ENCODE assay signal across 8 cellular contexts in the genomic region with DNA sequence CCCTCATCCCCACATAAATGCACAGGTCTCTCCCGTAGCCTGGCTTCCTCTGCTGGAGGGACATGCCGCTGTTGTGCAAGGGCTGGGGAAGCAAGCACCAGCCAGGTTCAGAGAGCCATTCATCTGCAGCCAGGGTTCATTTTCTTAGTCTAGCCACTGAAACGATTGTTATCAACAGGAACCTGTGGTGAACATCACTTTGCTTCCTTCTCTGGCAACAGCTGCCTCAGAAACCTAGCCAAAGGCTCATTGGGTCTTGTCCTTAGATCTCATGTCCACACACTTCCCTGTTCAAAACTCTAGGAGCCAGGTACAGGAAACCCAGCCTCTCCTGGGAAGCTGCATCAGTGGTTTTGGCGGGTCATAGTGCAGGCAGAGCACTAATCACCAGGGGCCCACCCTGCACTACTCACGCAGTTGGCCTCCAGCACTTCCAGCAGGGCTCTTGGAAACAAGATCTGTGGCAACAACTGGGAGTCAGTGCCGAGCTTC. TPM values are rescaled to one million over a fixed set of nuclear protein-coding genes. Genes with fewer than 3 reads are reported as not detected.
DNase-seq lines count a peak whose midpoint lies in the region; ATAC-seq and TF ChIP-seq lines count a peak whose summit lies in the region.

No MANE protein-coding gene starts in this region.

- CTCF ChIA-PET in WTC11 (lab: Charles Lee), result interaction anchor here (1.8 kb wide), 1 partner anchor 22 kb away, joined by 7 read pairs; no protein-coding TSS in a partner anchor

- TF ChIP-seq CTCF in WTC11 (IDR thresholded peaks at IDR 0.05) (no peak), fibroblast of villous mesenchyme (IDR thresholded peaks at IDR 0.05; ENCODE audit: insufficient read depth, low read depth, low read length) (no peak)

- H3K27ac ChIP-seq in aorta (ENCODE audit: low read depth in 1 of 2, low read length in 2 of 2), result no peak overlapping the region

- H3K27me3 Mint-ChIP-seq in WTC11 (ENCODE audit: low read depth), result no peaks in the 10 kb centered on the region

- 75 to 79% methylated on average over 6 of the region's 6 CpGs for WGBS in aorta, 2 donors

- H3K36me3 ChIP-seq in aorta (ENCODE audit: control insufficient read depth in 1 of 2, insufficient read depth in 2 of 2, low read length in 1 of 2), result peaks cover 0 to 3% of the 10 kb centered on the region in 2 donors

- H3K4me3 Mint-ChIP-seq in WTC11, result no peak overlapping the region

- H3K4me3 ChIP-seq in fibroblast of villous mesenchyme (ENCODE audit: low read depth, low read length) (no peak overlapping the region), aorta (ENCODE audit: low read length in 2 of 2) (no peak overlapping the region)

- peaks cover 14% of the 10 kb centered on the region; the same call in 1 of the 2 replicates for H3K36me3 Mint-ChIP-seq in WTC11

- DNase-seq in activated CD4-positive, CD25-positive, alpha-beta regulatory T cell (lab: John Stamatoyannopoulos, UW), result no peak
- no peak for DNase-seq in WTC11 (ENCODE audit: low spot score)
- peak; percentile 48 for DNase-seq in fibroblast of villous mesenchyme (ENCODE audit: low read depth)
- DNase-seq in aorta, result peak in 1 of 2 donors; percentile 78
- no peak for DNase-seq in DMS 273 treated with DMSO at 0.1 percent for 48 hours (lab: John Stamatoyannopoulos, UW)
- no peak for DNase-seq in D341Med (ENCODE audit: low spot score)

- H3K27ac Mint-ChIP-seq in WTC11, result peak overlapping the region; percentile 70

- H3K4me1 ChIP-seq in aorta (ENCODE audit: control insufficient read depth in 1 of 2, insufficient read depth in 2 of 2, low read length in 2 of 2), result no peaks in the 10 kb centered on the region

- no peaks in the 10 kb centered on the region for H3K27me3 ChIP-seq in aorta (ENCODE audit: control insufficient read depth in 1 of 2, insufficient read depth in 2 of 2, low read length in 1 of 2)

- ATAC-seq in activated CD4-positive, CD25-positive, alpha-beta regulatory T cell treated with anti-CD3 and anti-CD28 coated beads, Interleukin-2, amount 50 U/mL, for 24 hours, result peak; percentile 28 to 30
- ATAC-seq in HG03139 (IDR thresholded peaks at IDR 0.05; ENCODE audit: unreplicated experiment) (peak; percentile 64), WTC11 (no peak; the same call in 1 of the 2 replicates), aorta (ENCODE audit: low FRiP score) (peak; percentile 75)

- POLR2A ChIA-PET in WTC11 (lab: Charles Lee), result no interaction called here

- H3K4me1 Mint-ChIP-seq in WTC11, result peaks cover 20% of the 10 kb centered on the region

- intact Hi-C loops in aorta (cut with DNase I), result no loop called here

- no peaks in the 10 kb centered on the region for H3K9me3 ChIP-seq in aorta (ENCODE audit: control insufficient read depth, low read length)

- H3K9me3 Mint-ChIP-seq in WTC11, result no peaks in the 10 kb centered on the region

TF ChIP-seq in WTC11, 78 proteins besides CTCF, POLR2A, EP300 and RAD21:
- TF ChIP-seq SP1 (CRISPR knock-in tag; conservative IDR thresholded peaks at IDR 0.05) (no peak), CBFB (CRISPR knock-in tag; IDR thresholded peaks at IDR 0.05; ENCODE audit: low read depth) (no peak), CREB1 (CRISPR knock-in tag; IDR thresholded peaks at IDR 0.05) (no peak), ZNF138 (CRISPR knock-in tag; conservative IDR thresholded peaks at IDR 0.05) (no peak), TEAD4 (CRISPR knock-in tag; IDR thresholded peaks at IDR 0.05) (no peak), GRHL2 (CRISPR knock-in tag; IDR thresholded peaks at IDR 0.05; ENCODE audit: insufficient replicate concordance, severe bottlenecking) (no peak), ZNF423 (CRISPR knock-in tag; IDR thresholded peaks at IDR 0.05) (no peak)
- TF ChIP-seq, protein P1, sequence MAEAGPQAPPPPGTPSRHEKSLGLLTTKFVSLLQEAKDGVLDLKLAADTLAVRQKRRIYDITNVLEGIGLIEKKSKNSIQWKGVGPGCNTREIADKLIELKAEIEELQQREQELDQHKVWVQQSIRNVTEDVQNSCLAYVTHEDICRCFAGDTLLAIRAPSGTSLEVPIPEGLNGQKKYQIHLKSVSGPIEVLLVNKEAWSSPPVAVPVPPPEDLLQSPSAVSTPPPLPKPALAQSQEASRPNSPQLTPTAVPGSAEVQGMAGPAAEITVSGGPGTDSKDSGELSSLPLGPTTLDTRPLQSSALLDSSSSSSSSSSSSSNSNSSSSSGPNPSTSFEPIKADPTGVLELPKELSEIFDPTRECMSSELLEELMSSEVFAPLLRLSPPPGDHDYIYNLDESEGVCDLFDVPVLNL (CRISPR knock-in tag; IDR thresholded peaks at IDR 0.05; ENCODE audit: borderline replicate concordance, low read depth), result no peak
- TF ChIP-seq, protein P2, sequence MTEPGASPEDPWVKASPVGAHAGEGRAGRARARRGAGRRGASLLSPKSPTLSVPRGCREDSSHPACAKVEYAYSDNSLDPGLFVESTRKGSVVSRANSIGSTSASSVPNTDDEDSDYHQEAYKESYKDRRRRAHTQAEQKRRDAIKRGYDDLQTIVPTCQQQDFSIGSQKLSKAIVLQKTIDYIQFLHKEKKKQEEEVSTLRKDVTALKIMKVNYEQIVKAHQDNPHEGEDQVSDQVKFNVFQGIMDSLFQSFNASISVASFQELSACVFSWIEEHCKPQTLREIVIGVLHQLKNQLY (CRISPR knock-in tag; IDR thresholded peaks at IDR 0.05), result no peak
- TF ChIP-seq, protein P3, sequence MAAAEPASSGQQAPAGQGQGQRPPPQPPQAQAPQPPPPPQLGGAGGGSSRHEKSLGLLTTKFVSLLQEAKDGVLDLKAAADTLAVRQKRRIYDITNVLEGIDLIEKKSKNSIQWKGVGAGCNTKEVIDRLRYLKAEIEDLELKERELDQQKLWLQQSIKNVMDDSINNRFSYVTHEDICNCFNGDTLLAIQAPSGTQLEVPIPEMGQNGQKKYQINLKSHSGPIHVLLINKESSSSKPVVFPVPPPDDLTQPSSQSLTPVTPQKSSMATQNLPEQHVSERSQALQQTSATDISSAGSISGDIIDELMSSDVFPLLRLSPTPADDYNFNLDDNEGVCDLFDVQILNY (CRISPR knock-in tag; IDR thresholded peaks at IDR 0.05), result no peak
- TF ChIP-seq, protein P4, sequence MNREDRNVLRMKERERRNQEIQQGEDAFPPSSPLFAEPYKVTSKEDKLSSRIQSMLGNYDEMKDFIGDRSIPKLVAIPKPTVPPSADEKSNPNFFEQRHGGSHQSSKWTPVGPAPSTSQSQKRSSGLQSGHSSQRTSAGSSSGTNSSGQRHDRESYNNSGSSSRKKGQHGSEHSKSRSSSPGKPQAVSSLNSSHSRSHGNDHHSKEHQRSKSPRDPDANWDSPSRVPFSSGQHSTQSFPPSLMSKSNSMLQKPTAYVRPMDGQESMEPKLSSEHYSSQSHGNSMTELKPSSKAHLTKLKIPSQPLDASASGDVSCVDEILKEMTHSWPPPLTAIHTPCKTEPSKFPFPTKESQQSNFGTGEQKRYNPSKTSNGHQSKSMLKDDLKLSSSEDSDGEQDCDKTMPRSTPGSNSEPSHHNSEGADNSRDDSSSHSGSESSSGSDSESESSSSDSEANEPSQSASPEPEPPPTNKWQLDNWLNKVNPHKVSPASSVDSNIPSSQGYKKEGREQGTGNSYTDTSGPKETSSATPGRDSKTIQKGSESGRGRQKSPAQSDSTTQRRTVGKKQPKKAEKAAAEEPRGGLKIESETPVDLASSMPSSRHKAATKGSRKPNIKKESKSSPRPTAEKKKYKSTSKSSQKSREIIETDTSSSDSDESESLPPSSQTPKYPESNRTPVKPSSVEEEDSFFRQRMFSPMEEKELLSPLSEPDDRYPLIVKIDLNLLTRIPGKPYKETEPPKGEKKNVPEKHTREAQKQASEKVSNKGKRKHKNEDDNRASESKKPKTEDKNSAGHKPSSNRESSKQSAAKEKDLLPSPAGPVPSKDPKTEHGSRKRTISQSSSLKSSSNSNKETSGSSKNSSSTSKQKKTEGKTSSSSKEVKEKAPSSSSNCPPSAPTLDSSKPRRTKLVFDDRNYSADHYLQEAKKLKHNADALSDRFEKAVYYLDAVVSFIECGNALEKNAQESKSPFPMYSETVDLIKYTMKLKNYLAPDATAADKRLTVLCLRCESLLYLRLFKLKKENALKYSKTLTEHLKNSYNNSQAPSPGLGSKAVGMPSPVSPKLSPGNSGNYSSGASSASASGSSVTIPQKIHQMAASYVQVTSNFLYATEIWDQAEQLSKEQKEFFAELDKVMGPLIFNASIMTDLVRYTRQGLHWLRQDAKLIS (CRISPR knock-in tag; IDR thresholded peaks at IDR 0.05; ENCODE audit: borderline replicate concordance), result no peak
- TF ChIP-seq, protein P5, sequence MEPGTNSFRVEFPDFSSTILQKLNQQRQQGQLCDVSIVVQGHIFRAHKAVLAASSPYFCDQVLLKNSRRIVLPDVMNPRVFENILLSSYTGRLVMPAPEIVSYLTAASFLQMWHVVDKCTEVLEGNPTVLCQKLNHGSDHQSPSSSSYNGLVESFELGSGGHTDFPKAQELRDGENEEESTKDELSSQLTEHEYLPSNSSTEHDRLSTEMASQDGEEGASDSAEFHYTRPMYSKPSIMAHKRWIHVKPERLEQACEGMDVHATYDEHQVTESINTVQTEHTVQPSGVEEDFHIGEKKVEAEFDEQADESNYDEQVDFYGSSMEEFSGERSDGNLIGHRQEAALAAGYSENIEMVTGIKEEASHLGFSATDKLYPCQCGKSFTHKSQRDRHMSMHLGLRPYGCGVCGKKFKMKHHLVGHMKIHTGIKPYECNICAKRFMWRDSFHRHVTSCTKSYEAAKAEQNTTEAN (CRISPR knock-in tag; IDR thresholded peaks at IDR 0.05), result no peak

RNA-seq across cellular contexts. Expression of a gene that starts 47.0 kb away (rescaled TPM):
- total RNA-seq in WTC11 (2021), result 20.1 to 21.7 TPM (median 21.4 TPM) in 3 replicates
- 9.0 and 9.5 TPM in 2 replicates for total RNA-seq in fibroblast of villous mesenchyme
- 10 to 100 TPM in 1 of 2 donors, 1 to 10 TPM in 1; 7.4 to 10.3 TPM for total RNA-seq in aorta
- 1 to 10 TPM; 2.4 to 3.8 TPM for polyA plus RNA-seq in aorta

RNA-seq across cellular contexts. Expression of a gene that starts 47.3 kb away (rescaled TPM):
- total RNA-seq in WTC11 (2021), result 26.5 to 27.8 TPM (median 26.6 TPM) in 3 replicates
- 20.0 and 33.2 TPM in 2 replicates for total RNA-seq in fibroblast of villous mesenchyme
- total RNA-seq in aorta, result 10 to 100 TPM; 19.7 to 31.0 TPM
- 10 to 100 TPM; 14.0 to 49.6 TPM for polyA plus RNA-seq in aorta
